12 cellular contexts compared by ENCODE assay signal in the genomic region with DNA sequence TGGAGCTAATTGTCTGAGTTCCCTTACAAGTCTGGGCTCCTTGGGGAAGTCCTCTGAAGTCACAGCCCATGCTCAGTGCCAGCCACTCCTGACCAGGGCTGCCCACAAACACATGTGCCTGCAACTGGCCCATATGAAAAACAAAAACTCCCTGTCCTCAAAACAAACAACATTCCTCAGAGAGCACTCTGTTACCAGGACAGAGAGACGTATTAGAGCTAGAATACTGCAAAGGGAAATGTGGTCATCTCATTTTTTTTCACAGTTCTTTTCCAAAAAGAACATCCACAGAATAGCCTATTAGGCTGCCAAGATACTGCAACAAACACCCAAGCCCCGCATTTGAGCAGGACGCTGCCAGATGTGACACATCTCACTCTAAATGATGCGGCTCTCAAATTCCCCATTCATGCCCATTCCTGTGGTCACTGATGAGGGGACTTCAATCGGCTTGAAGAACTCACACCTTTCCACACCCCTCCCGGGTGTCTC.
DNase-seq lines count a peak whose midpoint lies in the region; ATAC-seq and TF ChIP-seq lines count a peak whose summit lies in the region.
"Had no signal": no experiment of that assay in that cellular context is flagged by ENCODE, and none has a peak within 500 bp of the region (broad histone marks: within the 10 kb centered on the region; RNA-seq: fewer than 3 reads in every experiment).

No MANE protein-coding gene starts in this region.

- peaks cover 3 to 11% (median 4%) of the 10 kb centered on the region in 3 donors for H3K27me3 Mint-ChIP-seq in CD14-positive monocyte (ENCODE audit: low read depth in 3 of 3)
- H3K27me3 Mint-ChIP-seq: activated naive CD4-positive, alpha-beta T cell treated with anti-CD3 and anti-CD28 coated beads, Interleukin-2, amount 10 ng/mL, durations not matched to agents 7 days and 5 days had no signal

- H3K36me3 Mint-ChIP-seq in CD14-positive monocyte: no peaks in the 10 kb centered on the region
- H3K36me3 Mint-ChIP-seq: activated naive CD4-positive, alpha-beta T cell treated with anti-CD3 and anti-CD28 coated beads, Interleukin-2, amount 10 ng/mL, durations not matched to agents 7 days and 5 days had no signal

- peaks cover 6% of the 10 kb centered on the region for H3K4me1 Mint-ChIP-seq in CD14-positive monocyte
- H3K4me1 Mint-ChIP-seq: activated naive CD4-positive, alpha-beta T cell treated with anti-CD3 and anti-CD28 coated beads, Interleukin-2, amount 10 ng/mL, durations not matched to agents 7 days and 5 days had no signal

- TF ChIP-seq CTCF in transverse colon (IDR thresholded peaks at IDR 0.05) (no peak), CD14-positive monocyte (IDR thresholded peaks at IDR 0.05) (no peak)

- no peak for TF ChIP-seq POLR2A in transverse colon (IDR thresholded peaks at IDR 0.05)

- no peak overlapping the region for H3K4me3 Mint-ChIP-seq in CD14-positive monocyte
- H3K4me3 Mint-ChIP-seq: activated naive CD4-positive, alpha-beta T cell treated with anti-CD3 and anti-CD28 coated beads, Interleukin-2, amount 10 ng/mL, durations not matched to agents 7 days and 5 days had no signal

- peak; percentile 29 for DNase-seq in fibroblast of the conjunctiva (ENCODE audit: low read depth)
- peak; percentile 39 for DNase-seq in transverse colon
- DNase-seq in CD14-positive monocyte (ENCODE audit: low spot score): no peak
- DNase-seq in GM19240 (ENCODE audit: insufficient read length, low spot score): no peak
- DNase-seq: activated naive CD4-positive, alpha-beta T cell treated with anti-CD3 and anti-CD28 coated beads, Interleukin-2, amount 10 ng/mL, durations not matched to agents 7 days and 5 days; DMS153; NCI-H345; SHP77 had no signal

- no peaks in the 10 kb centered on the region for H3K9me3 Mint-ChIP-seq in CD14-positive monocyte
- H3K9me3 Mint-ChIP-seq: activated naive CD4-positive, alpha-beta T cell treated with anti-CD3 and anti-CD28 coated beads, Interleukin-2, amount 10 ng/mL, durations not matched to agents 7 days and 5 days had no signal

- no peak overlapping the region for H3K4me3 ChIP-seq in mucosa of stomach (ENCODE audit: low read length)
- H3K4me3 ChIP-seq in transverse colon: no peak overlapping the region

- H3K27me3 ChIP-seq in mucosa of stomach (ENCODE audit: control insufficient read depth, insufficient read depth, low read length) (no peaks in the 10 kb centered on the region), transverse colon (no peaks in the 10 kb centered on the region)

- H3K9me3 ChIP-seq in mucosa of stomach (ENCODE audit: control insufficient read depth, low read length) (no peaks in the 10 kb centered on the region), transverse colon (no peaks in the 10 kb centered on the region)

- peaks cover 4% of the 10 kb centered on the region for H3K36me3 ChIP-seq in mucosa of stomach (ENCODE audit: control insufficient read depth, insufficient read depth, low read length)
- H3K36me3 ChIP-seq in transverse colon: no peaks in the 10 kb centered on the region

- H3K9ac ChIP-seq in mucosa of stomach (ENCODE audit: low read length): peak overlapping the region; percentile 13
- H3K9ac ChIP-seq: KMS-11 had no signal

- peak overlapping the region; percentile 97 for H3K27ac ChIP-seq in angular gyrus (ENCODE audit: low read depth, low read length)
- H3K27ac ChIP-seq in transverse colon: peak overlapping the region; percentile 51 to 78 (median 76)
- H3K27ac ChIP-seq: KMS-11 had no signal

- no peak for TF ChIP-seq EP300 in transverse colon (IDR thresholded peaks at IDR 0.05; ENCODE audit: low read depth)

- ATAC-seq in GM18520 (IDR thresholded peaks at IDR 0.05; ENCODE audit: unreplicated experiment): no peak

- no peak overlapping the region for H3K27ac Mint-ChIP-seq in CD14-positive monocyte
- H3K27ac Mint-ChIP-seq: activated naive CD4-positive, alpha-beta T cell treated with anti-CD3 and anti-CD28 coated beads, Interleukin-2, amount 10 ng/mL, durations not matched to agents 7 days and 5 days had no signal

- peaks cover 74% of the 10 kb centered on the region for H3K4me1 ChIP-seq in mucosa of stomach (ENCODE audit: control insufficient read depth, insufficient read depth, low read length)
- peaks cover 27 to 89% (median 63%) of the 10 kb centered on the region in 4 donors for H3K4me1 ChIP-seq in transverse colon

- 34 to 48% methylated on average over 3 to 6 of the region's 6 CpGs for WGBS in transverse colon (ENCODE audit: low coverage in 1 of 2), 2 donors

- in situ Hi-C loops in transverse colon (cut with MboI; ENCODE audit: low pct_ligation_motif_present in 1 of 4, low pct_unique_long_range_greater_than_20kb in 1 of 4, low sequenced_read_pairs in 3 of 4): no loop called here

- intact Hi-C loops in transverse colon (cut with DNase I; ENCODE audit: low total_unique reads): no loop called here
- intact Hi-C loops in CD14-positive monocyte (cut with micrococcal nuclease): no loop called here

Comparison
In these comparisons a context has a peak if more than half of its experiments do, and no peak if none do; other contexts are left out.
1. DNase-seq: peak in fibroblast of the conjunctiva (single experiment) and transverse colon (single experiment); none in CD14-positive monocyte (single experiment) and GM19240 (single experiment).